Comparison of ENCODE assay signal across 37 cellular contexts in the genomic region with DNA sequence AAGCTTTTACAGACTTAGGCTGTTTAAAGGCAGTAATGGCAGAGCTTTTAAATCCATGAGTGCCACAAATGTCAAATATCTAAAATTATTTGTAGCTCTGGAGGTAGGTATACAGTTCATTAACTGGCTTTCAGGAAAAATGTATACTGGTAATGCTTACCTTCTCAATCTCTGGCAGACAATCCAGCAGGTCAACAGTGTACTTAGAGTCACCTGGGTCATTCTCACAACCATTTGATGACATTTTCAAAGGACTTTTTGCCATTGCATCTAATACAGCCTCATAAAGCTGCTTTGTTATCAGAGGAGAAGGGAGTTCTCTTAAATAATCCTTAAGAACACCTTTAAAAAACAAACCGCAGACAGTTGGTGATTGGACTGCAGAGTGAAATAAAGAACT.
"Had no signal": no experiment of that assay in that cellular context is flagged by ENCODE, and none has a peak within 500 bp of the region (broad histone marks: within the 10 kb centered on the region; RNA-seq: fewer than 3 reads in every experiment).

No MANE protein-coding gene starts in this region.

- H3K4me3 ChIP-seq: MG63 had no signal

- DNase-seq: Karpas-422, Kasumi-1, KBM-7, KG1, MG63, MM.1S, MV-4-11, NCI-H1048, NCI-H1092, NCI-H1092 treated with DMSO at 0.1 percent for 48 hours, NCI-H1105, NCI-H1105 treated with DMSO at 0.1 percent for 48 hours, NCI-H1417, NCI-H1417 treated with DMSO at 0.1 percent for 48 hours, NCI-H1436, NCI-H1436 treated with DMSO at 0.1 percent for 48 hours, NCI-H146, NCI-H1694, NCI-H1694 treated with DMSO at 0.1 percent for 48 hours, NCI-H187, NCI-H187 treated with DMSO at 0.1 percent for 48 hours, NCI-H1930, NCI-H2029, NCI-H2029 treated with DMSO at 0.1 percent for 48 hours, NCI-H2081, NCI-H2081 treated with DMSO at 0.1 percent for 48 hours, NCI-H2107, NCI-H2171, NCI-H2171 treated with DMSO at 0.1 percent for 48 hours, NCI-H2227 treated with DMSO at 0.1 percent for 48 hours, NCI-H226, NCI-H345, NCI-H446, NCI-H446 treated with DMSO at 0.1 percent for 48 hours, NCI-H510A, NCI-H510A treated with DMSO at 0.1 percent for 48 hours had no signal

- H3K36me3 ChIP-seq: MG63 had no signal

- H3K27me3 ChIP-seq: MG63 had no signal

- H3K27ac ChIP-seq: KMS-11 had no signal

- H3K9me3 ChIP-seq: MG63 had no signal
